In genomic region chr1:93347319-93347899, GRCh38 we compare ENCODE assay signal across 9 cellular contexts. TPM values are rescaled to one million over a fixed set of nuclear protein-coding genes. Genes with fewer than 3 reads are reported as not detected.
DNase-seq lines count a peak whose midpoint lies in the region; ATAC-seq and TF ChIP-seq lines count a peak whose summit lies in the region.
"Had no signal": no experiment of that assay in that cellular context is flagged by ENCODE, and none has a peak within 500 bp of the region (broad histone marks: within the 10 kb centered on the region; RNA-seq: fewer than 3 reads in every experiment).

No MANE protein-coding gene starts in this region.

- TF ChIP-seq CTCF in ascending aorta (IDR thresholded peaks at IDR 0.05) (no peak), right lobe of liver (IDR thresholded peaks at IDR 0.05) (no peak), tibial nerve (IDR thresholded peaks at IDR 0.05) (no peak)

- TF ChIP-seq POLR2A in right lobe of liver (IDR thresholded peaks at IDR 0.05) (no peak), tibial nerve (IDR thresholded peaks at IDR 0.05) (no peak)

- H3K27me3 ChIP-seq in ascending aorta: no peaks in the 10 kb centered on the region
- no peaks in the 10 kb centered on the region for H3K27me3 ChIP-seq in right lobe of liver
- H3K27me3 ChIP-seq in tibial nerve: no peaks in the 10 kb centered on the region

- DNase-seq in activated T-cell treated with anti-CD3 and anti-CD28 coated beads, Interleukin-2, amount 50 U/mL, for 72 hours: no peak
- no peak for DNase-seq in activated T-cell treated with anti-CD3 and anti-CD28 coated beads, Interleukin-2, amount 50 U/mL, for 48 hours
- DNase-seq in ascending aorta (ENCODE audit: low spot score in 2 of 2) (no peak), right lobe of liver (no peak), tibial nerve (ENCODE audit: low spot score in 2 of 2) (no peak), ecto neural progenitor cell (ENCODE audit: low spot score) (no peak), NCI-H226 (no peak)
- DNase-seq in effector CD4-positive, alpha-beta T cell: no peak
- DNase-seq: NCI-H524 treated with DMSO at 0.1 percent for 48 hours had no signal

- peak overlapping the region; percentile 99 for H3K27ac Mint-ChIP-seq in activated T-cell treated with anti-CD3 and anti-CD28 coated beads, Interleukin-2, amount 50 U/mL, for 72 hours

- H3K27ac ChIP-seq in ascending aorta (peak overlapping the region in 1 of 2 donors; percentile 95), right lobe of liver (peak overlapping the region in 2 of 3 donors; percentile 86 to 91), tibial nerve (peak overlapping the region in 1 of 4 donors; percentile 92)

- peaks cover 17 to 24% of the 10 kb centered on the region in 2 donors for H3K36me3 Mint-ChIP-seq in activated T-cell treated with anti-CD3 and anti-CD28 coated beads, Interleukin-2, amount 50 U/mL, for 72 hours (ENCODE audit: insufficient read depth in 2 of 2)

- H3K9me3 Mint-ChIP-seq in activated T-cell treated with anti-CD3 and anti-CD28 coated beads, Interleukin-2, amount 50 U/mL, for 72 hours: no peaks in the 10 kb centered on the region

- peaks cover 22% of the 10 kb centered on the region for H3K4me1 Mint-ChIP-seq in activated T-cell treated with anti-CD3 and anti-CD28 coated beads, Interleukin-2, amount 50 U/mL, for 72 hours (ENCODE audit: low read depth)

- WGBS in right lobe of liver (ENCODE audit: insufficient coverage, low coverage, low lambda C conversion rate, missing lambda C conversion rate): 2% methylated on average over 12 of the region's 12 CpGs
- 5% methylated on average over 12 of the region's 12 CpGs for WGBS in tibial nerve, 2 donors

- H3K4me1 ChIP-seq in ascending aorta (peaks cover 0 to 12% of the 10 kb centered on the region in 2 donors), right lobe of liver (peaks cover 0 to 26% (median 0%) of the 10 kb centered on the region in 4 donors), tibial nerve (peaks cover 0 to 69% (median 22%) of the 10 kb centered on the region in 4 donors)

- no peaks in the 10 kb centered on the region for H3K36me3 ChIP-seq in ascending aorta
- H3K36me3 ChIP-seq in right lobe of liver: no peaks in the 10 kb centered on the region
- no peaks in the 10 kb centered on the region for H3K36me3 ChIP-seq in tibial nerve

- peak overlapping the region; percentile 98 to 99 for H3K4me3 ChIP-seq in ascending aorta
- peak overlapping the region; percentile 91 to 96 (median 92) for H3K4me3 ChIP-seq in right lobe of liver
- peak overlapping the region; percentile 80 to 97 (median 90) for H3K4me3 ChIP-seq in tibial nerve

- no peak for ATAC-seq in activated T-cell treated with anti-CD3 and anti-CD28 coated beads, Interleukin-2, amount 50 U/mL, for 72 hours (replicated peaks in 1 of 2)
- no peak for ATAC-seq in right lobe of liver

- H3K9me3 ChIP-seq in ascending aorta: no peaks in the 10 kb centered on the region
- H3K9me3 ChIP-seq in right lobe of liver: no peaks in the 10 kb centered on the region
- no peaks in the 10 kb centered on the region for H3K9me3 ChIP-seq in tibial nerve

- intact Hi-C loops in ascending aorta (cut with DNase I): loop anchor here (5.0 to 10.0 kb wide), 5 partner anchors 40 to 1067 kb away; partner anchors contain the start of genes ABCD3, CCDC18 and TMED5
- intact Hi-C loops in right lobe of liver (cut with DNase I): no loop called here

- peak overlapping the region; percentile 99 for H3K4me3 Mint-ChIP-seq in activated T-cell treated with anti-CD3 and anti-CD28 coated beads, Interleukin-2, amount 50 U/mL, for 72 hours

- TF ChIP-seq EP300 in tibial nerve (IDR thresholded peaks at IDR 0.05): no peak

- no peaks in the 10 kb centered on the region for H3K27me3 Mint-ChIP-seq in activated T-cell treated with anti-CD3 and anti-CD28 coated beads, Interleukin-2, amount 50 U/mL, for 72 hours (ENCODE audit: low read depth)

RNA-seq across cellular contexts. Expression of gene DR1, which starts 1.7 kb away (rescaled TPM):
- total RNA-seq in activated T-cell treated with anti-CD3 and anti-CD28 coated beads, Interleukin-2, amount 50 U/mL, for 72 hours: 10 to 100 TPM; 78.4 to 86.2 TPM
- total RNA-seq in ascending aorta (8.7 TPM), right lobe of liver (10 to 100 TPM; 15.7 to 26.7 (median 17.7) TPM), tibial nerve (10 to 100 TPM; 21.0 to 31.6 (median 26.2) TPM)
